ENCODE assay signal across 7 cellular contexts in the genomic region with DNA sequence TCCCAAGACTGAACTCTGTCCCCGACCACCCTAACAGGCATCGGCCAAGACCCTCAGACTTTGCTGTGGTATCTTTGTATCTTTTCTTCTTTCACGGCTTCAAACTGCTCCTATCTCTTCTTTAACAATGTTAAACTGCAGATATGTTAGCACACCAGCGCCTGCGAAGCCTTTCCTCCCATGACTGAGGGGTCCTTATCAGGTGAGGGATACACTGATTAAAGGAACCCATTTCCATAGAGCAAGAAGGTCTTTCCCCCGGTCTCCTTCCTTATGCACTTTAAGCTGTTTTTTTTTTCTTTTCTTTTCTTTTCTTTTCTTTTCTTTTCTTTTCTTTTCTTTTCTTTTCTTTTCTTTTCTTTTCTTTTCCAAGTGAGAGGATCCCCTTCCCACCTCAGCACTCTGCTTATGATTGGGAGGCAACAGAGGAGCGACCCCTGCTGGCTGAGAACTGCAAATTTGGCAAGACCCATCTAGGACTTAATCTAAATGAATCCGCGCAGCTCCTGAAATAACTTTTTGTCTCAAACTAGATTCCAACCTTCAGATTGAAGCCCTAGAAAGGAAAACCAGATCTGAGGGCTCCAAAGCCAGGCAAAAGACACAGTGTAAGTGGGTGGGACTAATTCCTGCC.
DNase-seq lines count a peak whose midpoint lies in the region; ATAC-seq and TF ChIP-seq lines count a peak whose summit lies in the region.

No MANE protein-coding gene starts in this region.

- ATAC-seq in GM21619 (IDR thresholded peaks at IDR 0.05; ENCODE audit: unreplicated experiment) (no peak), HG03097 (IDR thresholded peaks at IDR 0.05; ENCODE audit: low FRiP score, unreplicated experiment) (no peak)
- no peak for ATAC-seq in naive thymus-derived CD4-positive, alpha-beta T cell

- peaks cover 40% of the 10 kb centered on the region for H3K4me1 ChIP-seq in MM.1S (ENCODE audit: low read length)
- H3K4me1 ChIP-seq in naive thymus-derived CD4-positive, alpha-beta T cell (ENCODE audit: control insufficient read depth in 2 of 2, insufficient read depth in 2 of 2, low read length in 2 of 2) = no peaks in the 10 kb centered on the region

- H3K4me2 ChIP-seq in MM.1S (ENCODE audit: low read depth, low read length) = no peak overlapping the region

- TF ChIP-seq CTCF in GM12873 (IDR thresholded peaks at IDR 0.05; ENCODE audit: insufficient read depth, low read depth, low read length, missing control alignments) (peak; percentile 59), MM.1S (IDR thresholded peaks at IDR 0.05; ENCODE audit: low read length) (peak; percentile 42), osteocyte (IDR thresholded peaks at IDR 0.05) (peak; percentile 53)

- no peak overlapping the region for H3K9ac ChIP-seq in MM.1S (ENCODE audit: low read length)

- peaks cover 26% of the 10 kb centered on the region for H3F3A ChIP-seq in MM.1S (ENCODE audit: insufficient read depth, low read length)

- H3K79me2 ChIP-seq in MM.1S (ENCODE audit: low read length) = peaks cover 7% of the 10 kb centered on the region

- H3K36me3 Mint-ChIP-seq in osteocyte (ENCODE audit: unreplicated experiment) = no peaks in the 10 kb centered on the region
- H3K36me3 Mint-ChIP-seq in naive thymus-derived CD4-positive, alpha-beta T cell = no peaks in the 10 kb centered on the region

- POLR2A ChIA-PET in naive thymus-derived CD4-positive, alpha-beta T cell (lab: Charles Lee) = no interaction called here

- H3K4me3 ChIP-seq in MM.1S (ENCODE audit: low read length) = no peak overlapping the region
- no peak overlapping the region for H3K4me3 ChIP-seq in naive thymus-derived CD4-positive, alpha-beta T cell (ENCODE audit: low read length)

- H3K27me3 ChIP-seq in MM.1S (replicated peaks; ENCODE audit: insufficient read depth, low read length) = no peaks in the 10 kb centered on the region
- H3K27me3 ChIP-seq in naive thymus-derived CD4-positive, alpha-beta T cell (ENCODE audit: control insufficient read depth in 2 of 2, insufficient read depth in 2 of 2, low read length in 2 of 2) = no peaks in the 10 kb centered on the region

- no peak overlapping the region for H3K4me3 Mint-ChIP-seq in osteocyte (ENCODE audit: unreplicated experiment)
- no peak overlapping the region for H3K4me3 Mint-ChIP-seq in naive thymus-derived CD4-positive, alpha-beta T cell

- H4K20me1 ChIP-seq in MM.1S (ENCODE audit: insufficient read depth, low read length) = no peaks in the 10 kb centered on the region

- H3K9me2 ChIP-seq in MM.1S (replicated peaks; ENCODE audit: insufficient read depth, low read length) = no peaks in the 10 kb centered on the region

- H3K27ac Mint-ChIP-seq in osteocyte (ENCODE audit: unreplicated experiment) = no peak overlapping the region
- no peak overlapping the region for H3K27ac Mint-ChIP-seq in naive thymus-derived CD4-positive, alpha-beta T cell

- intact Hi-C loops in naive thymus-derived CD4-positive, alpha-beta T cell (cut with micrococcal nuclease) = loop anchor here in 1 of 2 donors (5.0 kb wide), 1 partner anchor 693 kb away; no protein-coding TSS in a partner anchor

- H3K9me3 ChIP-seq in MM.1S (replicated peaks; ENCODE audit: insufficient read depth, low read length) = no peaks in the 10 kb centered on the region; the same call in 1 of the 2 replicates
- H3K9me3 ChIP-seq in naive thymus-derived CD4-positive, alpha-beta T cell (ENCODE audit: control insufficient read depth in 2 of 3, low read length in 3 of 3) = no peaks in the 10 kb centered on the region

- DNase-seq in MM.1S (no peak), dermis microvascular lymphatic vessel endothelial cell (ENCODE audit: low read depth in 2 of 2) (peak; percentile 30 to 64), osteocyte (ENCODE audit: extremely low spot score, unreplicated experiment) (no peak)
- no peak for DNase-seq in naive thymus-derived CD4-positive, alpha-beta T cell

- no peak overlapping the region; the same call in 1 of the 2 replicates for H3K27ac ChIP-seq in MM.1S (ENCODE audit: low read length)
- H3K27ac ChIP-seq in naive thymus-derived CD4-positive, alpha-beta T cell (ENCODE audit: low read depth, low read length) = no peak overlapping the region

- H3K4me1 Mint-ChIP-seq in osteocyte (ENCODE audit: unreplicated experiment) = no peaks in the 10 kb centered on the region
- H3K4me1 Mint-ChIP-seq in naive thymus-derived CD4-positive, alpha-beta T cell = no peaks in the 10 kb centered on the region

- 0 out of 2 replicates have a peak, but pooled peaks cover 6% of the 10 kb centered on the region for H3K36me3 ChIP-seq in MM.1S (replicated peaks; ENCODE audit: insufficient read depth, low read length)
- H3K36me3 ChIP-seq in naive thymus-derived CD4-positive, alpha-beta T cell (ENCODE audit: control insufficient read depth in 2 of 3, insufficient read depth in 3 of 3, low read length in 3 of 3) = no peaks in the 10 kb centered on the region

- H2AFZ ChIP-seq in MM.1S (ENCODE audit: low read length) = no peak overlapping the region

- H3K9me3 Mint-ChIP-seq in osteocyte (ENCODE audit: unreplicated experiment) = peaks cover 9% of the 10 kb centered on the region
- H3K9me3 Mint-ChIP-seq in naive thymus-derived CD4-positive, alpha-beta T cell = peaks cover 0 to 11% (median 0%) of the 10 kb centered on the region in 11 donors

- H3K27me3 Mint-ChIP-seq in osteocyte (ENCODE audit: unreplicated experiment) = peaks cover 2% of the 10 kb centered on the region
- H3K27me3 Mint-ChIP-seq in naive thymus-derived CD4-positive, alpha-beta T cell = peaks cover 0 to 5% (median 0%) of the 10 kb centered on the region in 5 donors

- CTCF ChIA-PET in naive thymus-derived CD4-positive, alpha-beta T cell (lab: Charles Lee) = no interaction called here

Comparison
In these comparisons a context has a peak if more than half of its experiments do, and no peak if none do; other contexts are left out.
1. DNase-seq: peak in dermis microvascular lymphatic vessel endothelial cell (2 of 2); none in MM.1S (single experiment), osteocyte (single experiment) and naive thymus-derived CD4-positive, alpha-beta T cell (0 of 9).
2. Peak in every context shown above with its lines, with median percentiles within 50 percentile points of each other: CTCF ChIP-seq.